8 cellular contexts compared by ENCODE assay signal in the genomic region with DNA sequence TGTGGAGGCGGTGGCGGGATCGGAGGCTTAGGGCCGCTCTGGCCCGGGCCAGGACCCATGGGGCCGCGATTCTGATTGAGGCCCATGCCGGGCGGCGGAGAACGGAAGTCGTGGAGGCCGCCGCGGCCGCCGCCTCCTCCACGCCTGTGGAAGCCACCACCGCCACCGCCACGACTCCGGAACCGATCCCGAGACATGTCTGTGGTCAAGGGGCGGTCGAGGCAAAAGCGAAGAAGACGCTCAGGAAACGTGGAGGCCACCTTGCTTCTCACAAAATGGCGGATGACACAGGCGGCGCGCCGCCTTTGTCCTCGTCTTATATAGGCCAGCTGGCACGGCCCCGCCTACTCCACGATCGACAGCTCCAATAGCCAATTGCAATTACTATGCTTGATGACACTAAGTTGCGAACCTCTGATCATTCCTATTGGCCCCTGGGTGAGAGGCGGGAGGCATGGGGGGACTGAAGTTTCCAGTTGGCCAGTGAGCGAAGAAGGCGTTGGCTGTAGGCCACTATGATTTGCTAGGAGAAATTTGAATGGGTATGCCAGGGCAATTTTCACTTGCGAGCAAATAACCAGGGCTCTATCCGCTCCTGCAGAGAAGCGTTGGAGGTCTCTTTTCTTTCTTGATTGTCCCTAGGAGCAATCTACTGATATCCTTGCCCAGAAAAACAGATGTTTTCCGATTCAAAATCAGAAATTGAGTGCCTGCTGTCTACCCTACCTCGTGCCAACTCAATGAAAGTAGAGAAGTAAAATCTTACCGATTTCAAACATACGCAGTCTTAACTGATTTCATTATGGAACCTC. TPM values are rescaled to one million over a fixed set of nuclear protein-coding genes. Genes with fewer than 3 reads are reported as not detected.
DNase-seq lines count a peak whose midpoint lies in the region; ATAC-seq, FAIRE-seq and TF ChIP-seq lines count a peak whose summit lies in the region.

A gene with protein sequence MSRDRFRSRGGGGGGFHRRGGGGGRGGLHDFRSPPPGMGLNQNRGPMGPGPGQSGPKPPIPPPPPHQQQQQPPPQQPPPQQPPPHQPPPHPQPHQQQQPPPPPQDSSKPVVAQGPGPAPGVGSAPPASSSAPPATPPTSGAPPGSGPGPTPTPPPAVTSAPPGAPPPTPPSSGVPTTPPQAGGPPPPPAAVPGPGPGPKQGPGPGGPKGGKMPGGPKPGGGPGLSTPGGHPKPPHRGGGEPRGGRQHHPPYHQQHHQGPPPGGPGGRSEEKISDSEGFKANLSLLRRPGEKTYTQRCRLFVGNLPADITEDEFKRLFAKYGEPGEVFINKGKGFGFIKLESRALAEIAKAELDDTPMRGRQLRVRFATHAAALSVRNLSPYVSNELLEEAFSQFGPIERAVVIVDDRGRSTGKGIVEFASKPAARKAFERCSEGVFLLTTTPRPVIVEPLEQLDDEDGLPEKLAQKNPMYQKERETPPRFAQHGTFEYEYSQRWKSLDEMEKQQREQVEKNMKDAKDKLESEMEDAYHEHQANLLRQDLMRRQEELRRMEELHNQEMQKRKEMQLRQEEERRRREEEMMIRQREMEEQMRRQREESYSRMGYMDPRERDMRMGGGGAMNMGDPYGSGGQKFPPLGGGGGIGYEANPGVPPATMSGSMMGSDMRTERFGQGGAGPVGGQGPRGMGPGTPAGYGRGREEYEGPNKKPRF (minus strand): TSS at position 293 of the 812 bp plus-strand sequence. CDS start 96 bp downstream, at position 197.

- H3K4me2 ChIP-seq in OCI-LY3 (ENCODE audit: low read length): peak within 1 kb of the TSS; percentile 69

- H3K27ac Mint-ChIP-seq in endothelial cell (ENCODE audit: unreplicated experiment) (peak within 1 kb of the TSS; percentile 96), mesothelial cell of epicardium (peak within 1 kb of the TSS; percentile 99)

- H3K36me3 Mint-ChIP-seq in endothelial cell (ENCODE audit: low read depth, unreplicated experiment) (peaks cover 36% of the 10 kb centered on the region), mesothelial cell of epicardium (peaks cover 35% of the 10 kb centered on the region)

- H3K27me3 ChIP-seq in OCI-LY3 (ENCODE audit: low read depth, low read length): no peaks in the 10 kb centered on the region

- H3K36me3 ChIP-seq in OCI-LY3 (replicated peaks; ENCODE audit: low read depth, low read length): peaks cover 42% of the 10 kb centered on the region

- peak; percentile 87 for ATAC-seq in GM21515 (IDR thresholded peaks at IDR 0.05; ENCODE audit: unreplicated experiment)

- peak within 1 kb of the TSS; percentile 47; the same call in 1 of the 2 replicates for H2AFZ ChIP-seq in OCI-LY3 (ENCODE audit: low read depth, low read length)

- peaks cover 26% of the 10 kb centered on the region for H3K27me3 Mint-ChIP-seq in endothelial cell (ENCODE audit: unreplicated experiment)
- H3K27me3 Mint-ChIP-seq in mesothelial cell of epicardium (ENCODE audit: low read depth): no peaks in the 10 kb centered on the region

- TF ChIP-seq CTCF in D721Med (IDR thresholded peaks at IDR 0.05; ENCODE audit: insufficient read depth, missing control alignments) (no peak), OCI-LY3 (IDR thresholded peaks at IDR 0.05; ENCODE audit: low read depth, low read length) (no peak), endothelial cell (IDR thresholded peaks at IDR 0.05; ENCODE audit: unreplicated experiment) (no peak), mesothelial cell of epicardium (IDR thresholded peaks at IDR 0.05; ENCODE audit: unreplicated experiment) (no peak)

- H3K79me2 ChIP-seq in OCI-LY3 (ENCODE audit: low read length): peaks cover 50% of the 10 kb centered on the region

- no peaks in the 10 kb centered on the region for H3K9me3 Mint-ChIP-seq in endothelial cell (ENCODE audit: unreplicated experiment)
- H3K9me3 Mint-ChIP-seq in mesothelial cell of epicardium: no peaks in the 10 kb centered on the region

- peaks cover 11% of the 10 kb centered on the region for H3K4me1 ChIP-seq in OCI-LY3 (ENCODE audit: low read length)

- FAIRE-seq in D721Med (lab: Jason Lieb, UNC): no peak

- H4K20me1 ChIP-seq in OCI-LY3 (ENCODE audit: insufficient read depth, low read length): peaks cover 38% of the 10 kb centered on the region

- peak within 1 kb of the TSS; percentile 94 for H3K4me3 ChIP-seq in OCI-LY3 (ENCODE audit: low read length)

- peak; percentile 93 for DNase-seq in D721Med (ENCODE audit: insufficient read length, low spot score)
- peak; percentile 98 for DNase-seq in HuH-7 (ENCODE audit: low spot score)
- DNase-seq in activated CD8-positive, alpha-beta memory T cell treated with anti-CD3 and anti-CD28 coated beads, Interleukin-2, amount 50 U/mL, for 48 hours: peak; percentile 99
- DNase-seq in endothelial cell (ENCODE audit: low spot score): peak; percentile 94
- peak; percentile 87 to 99 for DNase-seq in mesothelial cell of epicardium (ENCODE audit: low spot score in 2 of 2, unreplicated experiment in 2 of 2)
- peak; percentile 89 to 90 for DNase-seq in stimulated activated CD8-positive, alpha-beta memory T cell treated with anti-CD3 and anti-CD28 coated beads, Interleukin-15, amount 100 ng/mL, for 48 hours (ENCODE audit: low read depth in 2 of 2)

- H3K4me1 Mint-ChIP-seq in endothelial cell (ENCODE audit: unreplicated experiment) (peaks cover 38% of the 10 kb centered on the region), mesothelial cell of epicardium (peaks cover 38% of the 10 kb centered on the region)

- H3K9me3 ChIP-seq in OCI-LY3 (ENCODE audit: insufficient read depth, low read length): no peaks in the 10 kb centered on the region

- peak within 1 kb of the TSS; percentile 77 for H3K27ac ChIP-seq in OCI-LY3 (ENCODE audit: low read length)

- H3K4me3 Mint-ChIP-seq in endothelial cell (ENCODE audit: unreplicated experiment): peak within 1 kb of the TSS; percentile 96
- peak within 1 kb of the TSS; percentile 91 for H3K4me3 Mint-ChIP-seq in mesothelial cell of epicardium

- H3K9ac ChIP-seq in OCI-LY3 (ENCODE audit: low read length): peak within 1 kb of the TSS; percentile 95

RNA-seq across cellular contexts. Expression of the gene that starts here (rescaled TPM):
- total RNA-seq in endothelial cell (ENCODE audit: unreplicated experiment) (370 TPM), mesothelial cell of epicardium (783 to 793 TPM (median 785 TPM) in 3 replicates)

Comparison
In these comparisons a context has a peak if more than half of its experiments do, and no peak if none do; other contexts are left out.
1. Peak in every context shown above with its lines: DNase-seq, ATAC-seq, H3K4me3 ChIP-seq and H3K27ac ChIP-seq.